In genomic region chr11:130478881-130479280, GRCh38 we compare ENCODE assay signal across 16 cellular contexts. TPM values are rescaled to one million over a fixed set of nuclear protein-coding genes. Genes with fewer than 3 reads are reported as not detected.
DNase-seq lines count a peak whose midpoint lies in the region; ATAC-seq and TF ChIP-seq lines count a peak whose summit lies in the region.
"Had no signal": no experiment of that assay in that cellular context is flagged by ENCODE, and none has a peak within 500 bp of the region (broad histone marks: within the 10 kb centered on the region; RNA-seq: fewer than 3 reads in every experiment).

No MANE protein-coding gene starts in this region.

- H3K79me2 ChIP-seq in ACC112 (ENCODE audit: control insufficient read depth, insufficient read depth, low read length, unreplicated experiment) (no peaks in the 10 kb centered on the region), fibroblast of lung (ENCODE audit: control insufficient read depth, insufficient read depth, low read length) (no peaks in the 10 kb centered on the region), osteoblast (ENCODE audit: insufficient read depth, low read length) (no peaks in the 10 kb centered on the region)

- H3K4me3 ChIP-seq in ACC112 (ENCODE audit: low read depth, low read length) (peak overlapping the region; percentile 6; the same call in 1 of the 2 replicates), Panc1 (ENCODE audit: low read depth in 2 of 2, low read length in 2 of 2) (no peak overlapping the region), fibroblast of lung (replicated peaks in 1 of 4; ENCODE audit: control extremely low read depth in 1 of 4, insufficient read depth in 1 of 4, low read depth in 3 of 4, low read length in 4 of 4) (no peak overlapping the region), osteoblast (ENCODE audit: insufficient read depth, low read length) (no peak overlapping the region)

- intact Hi-C loops in Panc1 (cut with micrococcal nuclease; ENCODE audit: unreplicated experiment) = no loop called here

- H3K9ac ChIP-seq in fibroblast of lung (ENCODE audit: insufficient read depth, low read length) = peak overlapping the region; percentile 39

- BruUV-seq in Panc1 (replicated peaks; lab: Mats Ljungman, UMichigan) = no TSS peak

- H3K36me3 ChIP-seq in ACC112 (ENCODE audit: insufficient read depth, low read length) (no peaks in the 10 kb centered on the region), Panc1 (ENCODE audit: control insufficient read depth, insufficient read depth, low read length) (no peaks in the 10 kb centered on the region), fibroblast of lung (ENCODE audit: control insufficient read depth, insufficient read depth, low read length) (peaks cover 16% of the 10 kb centered on the region), osteoblast (ENCODE audit: insufficient read depth, low read length) (no peaks in the 10 kb centered on the region)

- DNase-seq in Panc1 (ENCODE audit: low read depth, low spot score) (no peak), fibroblast of lung (ENCODE audit: low read depth in 2 of 2) (peak in 1 of 2 donors; percentile 46), osteoblast (ENCODE audit: insufficient read length, low spot score, missing footprints) (peak; percentile 76), medulla oblongata (ENCODE audit: extremely low spot score) (no peak), HPDE6-E6E7 (ENCODE audit: extremely low spot score) (no peak)
- DNase-seq: activated naive CD4-positive, alpha-beta T cell treated with anti-CD3 and anti-CD28 coated beads, Interleukin-2, amount 50 U/mL, for 16 hours; AML-193; effector memory CD4-positive, alpha-beta T cell; NCI-H1092; NCI-H82 had no signal

- H4K20me1 ChIP-seq in fibroblast of lung (ENCODE audit: control insufficient read depth, extremely low read depth, insufficient read depth, low read length) = no peaks in the 10 kb centered on the region
- no peaks in the 10 kb centered on the region for H4K20me1 ChIP-seq in osteoblast (ENCODE audit: insufficient read depth, low read length)

- H3K4me2 ChIP-seq in fibroblast of lung (ENCODE audit: extremely low read depth, insufficient read depth, low read length) (no peak overlapping the region), osteoblast (ENCODE audit: insufficient read depth, low read length) (peak overlapping the region; percentile 49)

- H2AFZ ChIP-seq in ACC112 (ENCODE audit: low read length, unreplicated experiment) (no peak overlapping the region), fibroblast of lung (ENCODE audit: low read length) (no peak overlapping the region), osteoblast (ENCODE audit: low read length) (no peak overlapping the region)

- H3K9me3 ChIP-seq in Panc1 (ENCODE audit: control insufficient read depth, insufficient read depth, low read depth, low read length) (no peaks in the 10 kb centered on the region), fibroblast of lung (ENCODE audit: control insufficient read depth, insufficient read depth, low read depth, low read length) (no peaks in the 10 kb centered on the region), osteoblast (ENCODE audit: low read depth, low read length) (no peaks in the 10 kb centered on the region)

- H3K4me1 ChIP-seq in ACC112 (ENCODE audit: control insufficient read depth, insufficient read depth, low read length, unreplicated experiment) = peaks cover 44% of the 10 kb centered on the region
- H3K4me1 ChIP-seq in Panc1 (ENCODE audit: control insufficient read depth, insufficient read depth, low read length) = peaks cover 20% of the 10 kb centered on the region
- H3K4me1 ChIP-seq in fibroblast of lung (ENCODE audit: control insufficient read depth, extremely low read depth, insufficient read depth, low read length) = peaks cover 26% of the 10 kb centered on the region
- H3K4me1 ChIP-seq in osteoblast (ENCODE audit: insufficient read depth, low read length) = peaks cover 45% of the 10 kb centered on the region

- no peak for TF ChIP-seq CTCF in Panc1 (IDR thresholded peaks at IDR 0.05)
- TF ChIP-seq CTCF in fibroblast of lung (conservative IDR thresholded peaks at IDR 0.05 in 1 of 2, IDR thresholded peaks at IDR 0.05 in 1 of 2; ENCODE audit: low read depth in 1 of 2, low read length in 2 of 2) = no peak
- no peak for TF ChIP-seq CTCF in osteoblast (IDR thresholded peaks at IDR 0.05; ENCODE audit: extremely low read depth, low read depth, low read length)

- H3K27ac ChIP-seq in ACC112 (ENCODE audit: low read depth, low read length) = peak overlapping the region; percentile 92
- H3K27ac ChIP-seq in Panc1 (ENCODE audit: low read length) = peak overlapping the region; percentile 76
- H3K27ac ChIP-seq in fibroblast of lung (ENCODE audit: insufficient read depth, low read length) = peak overlapping the region; percentile 83
- peak overlapping the region; percentile 83 for H3K27ac ChIP-seq in osteoblast (ENCODE audit: low read depth, low read length)

- CTCF ChIA-PET in Panc1 (lab: Charles Lee) = no interaction called here

- in situ Hi-C loops in Panc1 (cut with HindIII; ENCODE audit: low pct_unique_long_range_greater_than_20kb, low sequenced_read_pairs) = no loop called here

- ATAC-seq in Panc1 = peak; percentile 27; the same call in 1 of the 2 replicates
- no peak for ATAC-seq in HG03432 (IDR thresholded peaks at IDR 0.05; ENCODE audit: unreplicated experiment)
- ATAC-seq in GM21390 (IDR thresholded peaks at IDR 0.05; ENCODE audit: unreplicated experiment) = no peak
- ATAC-seq: stimulated activated effector memory CD8-positive, alpha-beta T cell treated with anti-CD3 and anti-CD28 coated beads, Interleukin-12 subunit alpha, Interleukin-12 subunit beta, amount 100 ng/mL, for 72 hours had no signal

- POLR2A ChIA-PET in Panc1 (lab: Charles Lee) = no interaction called here

- H3K27me3 ChIP-seq in ACC112 (ENCODE audit: insufficient read depth, low read length) = no peaks in the 10 kb centered on the region
- no peaks in the 10 kb centered on the region for H3K27me3 ChIP-seq in Panc1 (ENCODE audit: control insufficient read depth, insufficient read depth, low read length)
- no peaks in the 10 kb centered on the region for H3K27me3 ChIP-seq in fibroblast of lung (ENCODE audit: control insufficient read depth, insufficient read depth, low read length)
- no peaks in the 10 kb centered on the region for H3K27me3 ChIP-seq in osteoblast (ENCODE audit: insufficient read depth, low read length)

RNA-seq across cellular contexts. Expression of gene ADAMTS15, which starts 30.4 kb away (rescaled TPM):
- 39.9 TPM for total RNA-seq in Panc1 (2021; ENCODE audit: unreplicated experiment)
- polyA plus RNA-seq in Panc1 (2012; ENCODE audit: insufficient read length) = 44.4 TPM
- total RNA-seq in fibroblast of lung = 23.4 and 24.9 TPM in 2 replicates
- 14.9 and 18.2 TPM in 2 replicates for polyA plus RNA-seq in fibroblast of lung
- polyA plus RNA-seq in fibroblast of lung (2012) = 22.3 and 26.8 TPM in 2 replicates
- polyA minus RNA-seq in fibroblast of lung (ENCODE audit: low replicate concordance) = 54.4 and 58.7 TPM in 2 replicates
- total RNA-seq in osteoblast = 2.1 and 4.3 TPM in 2 replicates
- total RNA-seq: T-helper 1 cell treated with Interleukin-12 subunit alpha and Interleukin-12 subunit beta and Interleukin-4 antibody, amounts not matched to agents 30 ng/mL and 1 ng/mL, for 36 hours had no signal

RNA-seq across cellular contexts. Expression of gene ADAMTS8, which starts 50.5 kb away (rescaled TPM):
- total RNA-seq in Panc1 (2021; ENCODE audit: unreplicated experiment) (0.15 TPM), fibroblast of lung (8.5 and 15.0 TPM in 2 replicates), osteoblast (under 0.01 TPM in 1 of 2 replicates, not detected in the other)
- polyA plus RNA-seq in Panc1 (2012; ENCODE audit: insufficient read length) = 0.12 TPM
- 17.5 and 18.8 TPM in 2 replicates for polyA plus RNA-seq in fibroblast of lung
- 19.6 and 21.9 TPM in 2 replicates for polyA plus RNA-seq in fibroblast of lung (2012)
- polyA minus RNA-seq in fibroblast of lung (ENCODE audit: low replicate concordance) = 16.6 and 17.2 TPM in 2 replicates
- total RNA-seq: Daoy; T-helper 1 cell treated with Interleukin-12 subunit alpha and Interleukin-12 subunit beta and Interleukin-4 antibody, amounts not matched to agents 30 ng/mL and 1 ng/mL, for 36 hours had no signal
